In genomic region chr11:120883404-120884135, GRCh38 we compare ENCODE assay signal across 1 cellular context.
TF ChIP-seq lines count a peak whose summit lies in the region.

No MANE protein-coding gene starts in this region.

TF ChIP-seq in WTC11, 78 proteins besides CTCF, POLR2A, EP300 and RAD21 (continued from another document):
- TF ChIP-seq E2F5 (CRISPR knock-in tag; IDR thresholded peaks at IDR 0.05) (no peak), OVOL2 (CRISPR knock-in tag; IDR thresholded peaks at IDR 0.05; ENCODE audit: borderline replicate concordance) (no peak), MYBL2 (CRISPR knock-in tag; IDR thresholded peaks at IDR 0.05) (no peak), ZBTB21 (CRISPR knock-in tag; IDR thresholded peaks at IDR 0.05; ENCODE audit: borderline replicate concordance) (no peak), ZNF425 (CRISPR knock-in tag; conservative IDR thresholded peaks at IDR 0.05) (no peak)
